In genomic region chr1:224744521-224744920, GRCh38 we compare ENCODE assay signal across 27 cellular contexts.
"Had no signal": no experiment of that assay in that cellular context is flagged by ENCODE, and none has a peak within 500 bp of the region (broad histone marks: within the 10 kb centered on the region; RNA-seq: fewer than 3 reads in every experiment).

No MANE protein-coding gene starts in this region.

- H3K27me3 ChIP-seq: brain microvascular endothelial cell, cardiac muscle cell had no signal

- H3K27ac Mint-ChIP-seq: activated B cell treated with CpG ODN at 0.5 μM for 24 hours; activated CD4-positive, alpha-beta memory T cell treated with anti-CD3 and anti-CD28 coated beads, Interleukin-2, amount 10 ng/mL, durations not matched to agents 7 days and 5 days; activated T-helper 17 cell treated with anti-CD3 and anti-CD28 coated beads, Interleukin-2, amount 50 U/mL, for 72 hours; T-helper 1 cell treated with Interleukin-12 subunit alpha and Interleukin-12 subunit beta and Interleukin-4 antibody, amounts not matched to agents 30 μg/mL and 1 μg/mL, for 36 hours had no signal

- DNase-seq: activated B cell treated with CpG ODN at 0.5 μM for 24 hours; activated CD4-positive, alpha-beta memory T cell treated with anti-CD3 and anti-CD28 coated beads, Interleukin-2, amount 10 ng/mL, durations not matched to agents 7 days and 5 days; activated CD4-positive, alpha-beta T cell treated with anti-CD3 and anti-CD28 coated beads for 1 hour; activated CD4-positive, alpha-beta T cell treated with anti-CD3 and anti-CD28 coated beads, Interleukin-2, amount 50 U/mL, for 1 hour; activated gamma-delta T cell; activated naive CD4-positive, alpha-beta T cell treated with anti-CD3 and anti-CD28 coated beads for 36 hours; activated naive CD8-positive, alpha-beta T cell treated with anti-CD3 and anti-CD28 coated beads for 36 hours; activated T-cell treated with anti-CD3 and anti-CD28 coated beads for 4 hours; activated T-cell treated with anti-CD3 and anti-CD28 coated beads, Interleukin-2, amount 50 U/mL, for 48 hours; brain microvascular endothelial cell; IMR-90; KBM-7; NCI-H1105 treated with DMSO at 0.1 percent for 48 hours; NCI-H1436 treated with DMSO at 0.1 percent for 48 hours; NCI-H187; NCI-H2081 treated with DMSO at 0.1 percent for 48 hours; NCI-H2171 treated with DMSO at 0.1 percent for 48 hours; NCI-H226; NCI-H510A; NCI-H526 treated with DMSO at 0.1 percent for 48 hours; NCI-H82; NK-92 treated with Interleukin-12 subunit alpha and Interleukin-12 subunit beta, amount 100 ng/mL, for 24 hours; PC-3; SHP77 had no signal

- H3K27me3 Mint-ChIP-seq: activated B cell treated with CpG ODN at 0.5 μM for 24 hours had no signal

- H3K4me1 Mint-ChIP-seq: activated T-helper 17 cell treated with anti-CD3 and anti-CD28 coated beads, Interleukin-2, amount 50 U/mL, for 72 hours had no signal

- H3K4me3 Mint-ChIP-seq: activated B cell treated with CpG ODN at 0.5 μM for 24 hours; activated CD4-positive, alpha-beta memory T cell treated with anti-CD3 and anti-CD28 coated beads, Interleukin-2, amount 10 ng/mL, durations not matched to agents 7 days and 5 days; activated naive CD4-positive, alpha-beta T cell treated with anti-CD3 and anti-CD28 coated beads for 36 hours; activated T-helper 17 cell treated with anti-CD3 and anti-CD28 coated beads, Interleukin-2, amount 50 U/mL, for 72 hours; T-helper 1 cell treated with Interleukin-12 subunit alpha and Interleukin-12 subunit beta and Interleukin-4 antibody, amounts not matched to agents 30 μg/mL and 1 μg/mL, for 36 hours had no signal

- H3K27ac ChIP-seq: brain microvascular endothelial cell, cardiac muscle cell had no signal

- H3K9me3 Mint-ChIP-seq: activated B cell treated with CpG ODN at 0.5 μM for 24 hours; activated CD4-positive, alpha-beta memory T cell treated with anti-CD3 and anti-CD28 coated beads, Interleukin-2, amount 10 ng/mL, durations not matched to agents 7 days and 5 days; activated naive CD4-positive, alpha-beta T cell treated with anti-CD3 and anti-CD28 coated beads for 36 hours; activated naive CD8-positive, alpha-beta T cell treated with anti-CD3 and anti-CD28 coated beads for 36 hours; activated T-helper 17 cell treated with anti-CD3 and anti-CD28 coated beads, Interleukin-2, amount 50 U/mL, for 72 hours; T-helper 1 cell treated with Interleukin-12 subunit alpha and Interleukin-12 subunit beta and Interleukin-4 antibody, amounts not matched to agents 30 μg/mL and 1 μg/mL, for 36 hours had no signal

- H3K4me3 ChIP-seq: cardiac muscle cell had no signal

- H3K36me3 Mint-ChIP-seq: activated naive CD8-positive, alpha-beta T cell treated with anti-CD3 and anti-CD28 coated beads for 36 hours had no signal

- ATAC-seq: activated T-helper 17 cell treated with anti-CD3 and anti-CD28 coated beads, Interleukin-2, amount 50 U/mL, for 72 hours; PC-3 had no signal

- H3K36me3 ChIP-seq: brain microvascular endothelial cell, cardiac muscle cell had no signal
